In the genomic region with DNA sequence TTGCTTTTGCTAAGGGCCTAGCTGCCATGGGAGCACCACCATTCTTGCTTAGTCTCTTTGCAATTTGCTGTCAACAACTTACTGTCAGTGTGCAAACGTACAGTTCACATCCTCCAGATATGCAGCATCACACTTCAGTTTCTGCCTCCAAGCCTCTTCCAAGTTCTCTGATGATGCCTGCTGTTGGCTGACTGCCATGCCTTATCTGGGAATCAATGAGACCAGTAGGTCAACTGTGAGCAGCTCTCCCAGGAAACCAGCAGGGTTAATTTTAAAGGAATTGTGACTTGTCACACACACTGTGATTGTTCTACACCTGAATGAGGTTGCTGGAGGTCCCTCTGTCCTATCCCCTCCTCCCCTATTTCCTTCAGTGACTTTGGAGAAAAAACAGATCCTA, we compare ENCODE assay signal across 14 cellular contexts. TPM values are rescaled to one million over a fixed set of nuclear protein-coding genes. Genes with fewer than 3 reads are reported as not detected.
DNase-seq lines count a peak whose midpoint lies in the region; ATAC-seq and TF ChIP-seq lines count a peak whose summit lies in the region.
"Had no signal": no experiment of that assay in that cellular context is flagged by ENCODE, and none has a peak within 500 bp of the region (broad histone marks: within the 10 kb centered on the region; RNA-seq: fewer than 3 reads in every experiment).

No MANE protein-coding gene starts in this region.

- no peak overlapping the region for H3K4me3 ChIP-seq in cardiac muscle cell
- H3K4me3 ChIP-seq in heart right ventricle: no peak overlapping the region
- H3K4me3 ChIP-seq in fibroblast of pulmonary artery (replicated peaks; ENCODE audit: low read depth, low read length): no peak overlapping the region
- H3K4me3 ChIP-seq in upper lobe of right lung: no peak overlapping the region
- H3K4me3 ChIP-seq: BLaER1, dorsolateral prefrontal cortex had no signal

- TF ChIP-seq CTCF in cardiac muscle cell (IDR thresholded peaks at IDR 0.05; ENCODE audit: low read depth, low read length) (no peak), heart right ventricle (IDR thresholded peaks at IDR 0.05) (no peak), fibroblast of pulmonary artery (IDR thresholded peaks at IDR 0.05; ENCODE audit: low read length, missing control alignments) (no peak), upper lobe of right lung (IDR thresholded peaks at IDR 0.05) (no peak)

- ATAC-seq in heart right ventricle (no peak), upper lobe of right lung (no peak)
- ATAC-seq: natural killer cell had no signal

- no peaks in the 10 kb centered on the region for H3K36me3 ChIP-seq in cardiac muscle cell
- H3K36me3 ChIP-seq in heart right ventricle: peaks cover 0 to 4% (median 0%) of the 10 kb centered on the region in 9 donors
- H3K36me3 ChIP-seq in upper lobe of right lung: no peaks in the 10 kb centered on the region
- H3K36me3 ChIP-seq: BLaER1 had no signal

- DNase-seq in cardiac muscle cell (ENCODE audit: low read depth in 1 of 2, low spot score in 1 of 2) (peak; percentile 38 to 45), heart right ventricle (no peak), SK-N-DZ (ENCODE audit: low spot score) (peak; percentile 9), fibroblast of pulmonary artery (ENCODE audit: low read depth) (peak; percentile 37), upper lobe of right lung (no peak), NCI-H774 (lab: John Stamatoyannopoulos, UW) (no peak), SHP77 treated with DMSO at 0.1 percent for 48 hours (lab: John Stamatoyannopoulos, UW) (no peak)
- DNase-seq in activated T-cell treated with anti-CD3 and anti-CD28 coated beads, Interleukin-2, amount 50 U/mL, for 48 hours: no peak
- DNase-seq: activated B cell treated with CpG ODN at 0.5 μM for 24 hours, activated gamma-delta T cell treated with Interleukin-2 at 50 U/mL for 16 hours, natural killer cell, NCI-H187 had no signal

- H3K9me3 ChIP-seq in cardiac muscle cell (ENCODE audit: low read depth) (no peaks in the 10 kb centered on the region), heart right ventricle (no peaks in the 10 kb centered on the region), upper lobe of right lung (no peaks in the 10 kb centered on the region)
- H3K9me3 ChIP-seq: BLaER1 had no signal

- no peaks in the 10 kb centered on the region for H3K4me1 ChIP-seq in cardiac muscle cell (ENCODE audit: low read depth)
- H3K4me1 ChIP-seq in heart right ventricle: peaks cover 0 to 15% (median 8%) of the 10 kb centered on the region in 9 donors
- peaks cover 12% of the 10 kb centered on the region for H3K4me1 ChIP-seq in upper lobe of right lung
- H3K4me1 ChIP-seq: BLaER1 had no signal

- no peak overlapping the region for H3K27ac ChIP-seq in cardiac muscle cell
- no peak overlapping the region for H3K27ac ChIP-seq in heart right ventricle
- H3K27ac ChIP-seq in upper lobe of right lung: no peak overlapping the region
- H3K27ac ChIP-seq: BLaER1, dorsolateral prefrontal cortex had no signal

- H3K27me3 ChIP-seq in cardiac muscle cell: no peaks in the 10 kb centered on the region
- H3K27me3 ChIP-seq in heart right ventricle: no peaks in the 10 kb centered on the region
- no peaks in the 10 kb centered on the region for H3K27me3 ChIP-seq in upper lobe of right lung
- H3K27me3 ChIP-seq: BLaER1, dorsolateral prefrontal cortex had no signal

- 52 to 67% methylated on average over 1 of the region's 1 CpG for WGBS in heart right ventricle, 2 donors

- intact Hi-C loops in heart right ventricle (cut with DNase I): no loop called here
- intact Hi-C loops in upper lobe of right lung (cut with DNase I): no loop called here

RNA-seq across cellular contexts. Expression of gene COPB1, which starts 56.0 kb away (rescaled TPM):
- total RNA-seq in cardiac muscle cell (81.7 and 88.7 TPM in 2 replicates), heart right ventricle (10 to 100 TPM; 40.2 to 60.0 (median 47.9) TPM), upper lobe of right lung (84.5 TPM)
- polyA plus RNA-seq in cardiac muscle cell (79.2 and 104 TPM in 2 replicates), heart right ventricle (10 to 100 TPM; 28.4 to 49.1 TPM)
- polyA plus RNA-seq in SK-N-DZ (2014; cell fraction: cytosol; rRNA removed): 120 and 140 TPM in 2 replicates
- polyA plus RNA-seq in SK-N-DZ (2014; cell fraction: nucleus; rRNA removed): 64.0 and 70.7 TPM in 2 replicates

Comparison
In these comparisons a context has a peak if more than half of its experiments do, and no peak if none do; other contexts are left out.
1. DNase-seq: peak in cardiac muscle cell (2 of 2), SK-N-DZ (single experiment) and fibroblast of pulmonary artery (single experiment); none in heart right ventricle (0 of 2), upper lobe of right lung (single experiment), NCI-H774 (single experiment), activated T-cell treated with anti-CD3 and anti-CD28 coated beads, Interleukin-2, amount 50 U/mL, for 48 hours (0 of 2) and SHP77 treated with DMSO at 0.1 percent for 48 hours (single experiment).